17 cellular contexts compared by ENCODE assay signal in genomic region chr3:131630812-131631211, GRCh38.
"Had no signal": no experiment of that assay in that cellular context is flagged by ENCODE, and none has a peak within 500 bp of the region (broad histone marks: within the 10 kb centered on the region; RNA-seq: fewer than 3 reads in every experiment).

No MANE protein-coding gene starts in this region.

- DNase-seq: activated CD4-positive, CD25-positive, alpha-beta regulatory T cell treated with anti-CD3 and anti-CD28 coated beads, Interleukin-2, amount 50 U/mL, for 72 hours; activated CD8-positive, alpha-beta memory T cell treated with anti-CD3 and anti-CD28 coated beads, Interleukin-2, amount 50 U/mL, for 4 hours; activated CD8-positive, alpha-beta T cell treated with anti-CD3 and anti-CD28 coated beads for 36 hours; activated naive CD4-positive, alpha-beta T cell; caudate nucleus; colonic mucosa; kidney; lower lobe of right lung; midbrain; naive thymus-derived CD4-positive, alpha-beta T cell; posterior cingulate gyrus; stimulated activated naive CD4-positive, alpha-beta T cell; substantia nigra; T-helper 2 cell; trophoblast cell had no signal

- H3K4me1 ChIP-seq: ascending aorta, colonic mucosa, lower lobe of right lung, right atrium auricular region had no signal

- H3K4me3 ChIP-seq: ascending aorta, colonic mucosa, lower lobe of right lung, right atrium auricular region had no signal

- ATAC-seq: activated CD8-positive, alpha-beta T cell treated with anti-CD3 and anti-CD28 coated beads for 36 hours had no signal

- H3K36me3 ChIP-seq: ascending aorta, colonic mucosa, lower lobe of right lung, right atrium auricular region had no signal

- H3K9me3 ChIP-seq: ascending aorta, colonic mucosa, lower lobe of right lung, right atrium auricular region had no signal

- H3K27me3 ChIP-seq: ascending aorta, colonic mucosa, right atrium auricular region had no signal

- H3K27ac ChIP-seq: ascending aorta, colonic mucosa, lower lobe of right lung, right atrium auricular region had no signal
